9 cellular contexts compared by ENCODE assay signal in genomic region chr10:86632009-86632800, GRCh38. TPM values are rescaled to one million over a fixed set of nuclear protein-coding genes. Genes with fewer than 3 reads are reported as not detected.
DNase-seq lines count a peak whose midpoint lies in the region; ATAC-seq and TF ChIP-seq lines count a peak whose summit lies in the region.
"Had no signal": no experiment of that assay in that cellular context is flagged by ENCODE, and none has a peak within 500 bp of the region (broad histone marks: within the 10 kb centered on the region; RNA-seq: fewer than 3 reads in every experiment).

No MANE protein-coding gene starts in this region.

- no peaks in the 10 kb centered on the region for H3K36me3 ChIP-seq in iPS-15b (ENCODE audit: control insufficient read depth, insufficient read depth, low read length)
- no peaks in the 10 kb centered on the region for H3K36me3 ChIP-seq in skeletal muscle satellite cell (ENCODE audit: insufficient read depth, low read length)
- H3K36me3 ChIP-seq in SJCRH30 = no peaks in the 10 kb centered on the region
- H3K36me3 ChIP-seq in BE2C = no peaks in the 10 kb centered on the region

- peaks cover 3% of the 10 kb centered on the region for H3K4me1 ChIP-seq in iPS-15b (ENCODE audit: control insufficient read depth, insufficient read depth, low read length)
- H3K4me1 ChIP-seq in skeletal muscle satellite cell (ENCODE audit: control insufficient read depth, insufficient read depth, low read length) = peaks cover 21% of the 10 kb centered on the region
- H3K4me1 ChIP-seq in SJCRH30 = no peaks in the 10 kb centered on the region
- no peaks in the 10 kb centered on the region for H3K4me1 ChIP-seq in BE2C

- in situ Hi-C loops in astrocyte of the spinal cord (cut with HindIII; ENCODE audit: low sequenced_read_pairs) = no loop called here

- H3K4me3 ChIP-seq in astrocyte of the spinal cord (ENCODE audit: low read depth, low read length) (peak overlapping the region; percentile 30), iPS-15b (ENCODE audit: low read depth, low read length) (peak overlapping the region; percentile 57), skeletal muscle satellite cell (ENCODE audit: low read length) (peak overlapping the region; percentile 62), SJCRH30 (no peak overlapping the region), BE2C (ENCODE audit: low read depth, low read length) (no peak overlapping the region)

- H3K9ac ChIP-seq in iPS-15b (ENCODE audit: low read depth, low read length) = peak overlapping the region; percentile 62
- H3K9ac ChIP-seq in skeletal muscle satellite cell (ENCODE audit: low read depth, low read length) = peak overlapping the region; percentile 57

- no peaks in the 10 kb centered on the region for H3K9me3 ChIP-seq in iPS-15b (ENCODE audit: control insufficient read depth, insufficient read depth, low read length)
- no peaks in the 10 kb centered on the region for H3K9me3 ChIP-seq in skeletal muscle satellite cell (replicated peaks; ENCODE audit: low read length)
- no peaks in the 10 kb centered on the region for H3K9me3 ChIP-seq in SJCRH30 (replicated peaks)
- no peaks in the 10 kb centered on the region for H3K9me3 ChIP-seq in BE2C

- DNase-seq in astrocyte of the spinal cord (ENCODE audit: low read depth, low spot score) = no peak
- no peak for DNase-seq in SJCRH30
- no peak for DNase-seq in BE2C
- DNase-seq in GDM1 (lab: John Stamatoyannopoulos, UW) = no peak

- TF ChIP-seq CTCF in GM12874 (IDR thresholded peaks at IDR 0.05; ENCODE audit: insufficient read depth, low read depth, low read length) (0 out of 2 replicates have a peak, but pooled peaks have one; percentile 2), astrocyte of the spinal cord (IDR thresholded peaks at IDR 0.05; ENCODE audit: low read depth, low read length) (peak; percentile 23), BE2C (IDR thresholded peaks at IDR 0.05; ENCODE audit: low read depth, low read length) (no peak)

- peak overlapping the region; percentile 84 for H3K4me2 ChIP-seq in skeletal muscle satellite cell (ENCODE audit: low read length)

- ATAC-seq in GM21619 (IDR thresholded peaks at IDR 0.05; ENCODE audit: unreplicated experiment) = no peak

- H3K27me3 ChIP-seq in iPS-15b (ENCODE audit: control insufficient read depth, insufficient read depth, low read length) (peaks cover 26% of the 10 kb centered on the region), skeletal muscle satellite cell (ENCODE audit: control insufficient read depth, insufficient read depth, low read length) (no peaks in the 10 kb centered on the region), SJCRH30 (no peaks in the 10 kb centered on the region), BE2C (no peaks in the 10 kb centered on the region)

- H3K27ac ChIP-seq in SJCRH30 = no peak overlapping the region

RNA-seq across cellular contexts. Expression of gene OPN4, which starts 22.1 kb away (rescaled TPM):
- total RNA-seq in skeletal muscle satellite cell (2012; rRNA removed) = not detected in 2 replicates
- total RNA-seq in SJCRH30 (2014; rRNA removed; shearing (Covaris generic)) = not detected in 2 replicates
- not detected for polyA plus RNA-seq in BE2C (2012; ENCODE audit: insufficient read depth, insufficient read length, low read depth)
- polyA plus RNA-seq: neural cell had no signal

RNA-seq across cellular contexts. Expression of gene LDB3, which starts 36.1 kb away (rescaled TPM):
- total RNA-seq in skeletal muscle satellite cell (2012; rRNA removed) = 1.3 TPM in 1 of 2 replicates, not detected in the other
- total RNA-seq in SJCRH30 (2014; rRNA removed; shearing (Covaris generic)) = 0.53 and 0.59 TPM in 2 replicates
- 1.9 TPM for polyA plus RNA-seq in BE2C (2012; ENCODE audit: insufficient read depth, insufficient read length, low read depth)

Comparison
In these comparisons a context has a peak if more than half of its experiments do, and no peak if none do; other contexts are left out.
1. H3K4me3 ChIP-seq: peak in astrocyte of the spinal cord (single experiment), iPS-15b (single experiment) and skeletal muscle satellite cell (single experiment); none in SJCRH30 (single experiment) and BE2C (single experiment).